9 cellular contexts compared by ENCODE assay signal in the genomic region with DNA sequence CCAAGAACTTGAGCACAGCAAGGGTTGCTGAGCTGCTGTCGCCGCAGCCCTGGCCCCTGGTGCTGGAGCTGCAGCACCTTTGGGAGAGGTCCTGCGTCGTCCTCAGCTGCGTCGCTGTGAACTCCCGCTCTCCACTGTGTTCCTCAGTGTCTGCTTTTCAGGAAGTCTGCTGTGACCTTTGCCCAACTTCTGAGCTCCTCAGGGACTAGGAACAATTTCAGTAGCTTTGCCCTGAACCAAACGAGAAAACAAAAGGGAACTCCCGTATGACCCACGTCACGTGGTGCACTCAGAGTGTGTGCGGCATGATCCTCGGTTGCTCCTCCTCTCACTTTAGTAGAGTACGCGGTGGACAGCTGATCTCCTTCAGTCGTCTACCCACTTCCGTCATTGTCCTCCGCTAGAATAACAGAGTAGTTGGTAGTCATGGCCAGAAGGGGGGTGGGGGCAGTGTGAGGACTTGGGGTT. TPM values are rescaled to one million over a fixed set of nuclear protein-coding genes. Genes with fewer than 3 reads are reported as not detected.
DNase-seq lines count a peak whose midpoint lies in the region; ATAC-seq, FAIRE-seq and TF ChIP-seq lines count a peak whose summit lies in the region.
"Had no signal": no experiment of that assay in that cellular context is flagged by ENCODE, and none has a peak within 500 bp of the region (broad histone marks: within the 10 kb centered on the region; RNA-seq: fewer than 3 reads in every experiment).

No MANE protein-coding gene starts in this region.

- intact Hi-C loops in left lung (cut with DNase I) (no loop called here), transverse colon (cut with DNase I; ENCODE audit: low total_unique reads) (no loop called here)

- H3K27me3 ChIP-seq in left lung: no peaks in the 10 kb centered on the region
- no peaks in the 10 kb centered on the region for H3K27me3 ChIP-seq in transverse colon
- H3K27me3 ChIP-seq: SJSA1 had no signal

- peaks cover 88% of the 10 kb centered on the region for H3K36me3 Mint-ChIP-seq in activated T-cell treated with anti-CD3 and anti-CD28 coated beads, Interleukin-2, amount 50 U/mL, for 24 hours (ENCODE audit: low read depth)

- no peak for DNase-seq in activated T-cell treated with anti-CD3 and anti-CD28 coated beads, Interleukin-2, amount 50 U/mL, for 24 hours
- no peak for DNase-seq in activated T-cell treated with anti-CD3 and anti-CD28 coated beads, Interleukin-2, amount 50 U/mL, for 1 hour
- peak in 33 of 61 donors; percentile 13 to 66 (median 41) for DNase-seq in caudate nucleus (lab: John Stamatoyannopoulos, UW)
- peak; percentile 83 to 92 for DNase-seq in left lung
- peak; percentile 74 for DNase-seq in transverse colon
- no peak for DNase-seq in D721Med (ENCODE audit: insufficient read length, low spot score)
- DNase-seq in stimulated activated CD4-positive, alpha-beta T cell treated with anti-CD3 and anti-CD28 coated beads, Interleukin-2, amount 100 ng/mL, for 48 hours: no peak

- H3K4me3 ChIP-seq in left lung (no peak overlapping the region), transverse colon (no peak overlapping the region)
- H3K4me3 ChIP-seq: SJSA1 had no signal

- ATAC-seq in left lung (peak; percentile 91), HG03442 (IDR thresholded peaks at IDR 0.05; ENCODE audit: unreplicated experiment) (no peak)

- H3K9me3 ChIP-seq in left lung (no peaks in the 10 kb centered on the region), transverse colon (no peaks in the 10 kb centered on the region)
- H3K9me3 ChIP-seq: SJSA1 had no signal

- H3K9me3 Mint-ChIP-seq in activated T-cell treated with anti-CD3 and anti-CD28 coated beads, Interleukin-2, amount 50 U/mL, for 24 hours: no peaks in the 10 kb centered on the region

- 65 to 75% methylated on average over 6 to 16 of the region's 18 CpGs for WGBS in transverse colon (ENCODE audit: low coverage in 1 of 2), 2 donors

- peaks cover 16% of the 10 kb centered on the region for H3K4me1 Mint-ChIP-seq in activated T-cell treated with anti-CD3 and anti-CD28 coated beads, Interleukin-2, amount 50 U/mL, for 24 hours (ENCODE audit: low read depth)

- peak; percentile 43 for TF ChIP-seq POLR2A in transverse colon (IDR thresholded peaks at IDR 0.05)

- no peak for TF ChIP-seq CTCF in left lung (IDR thresholded peaks at IDR 0.05)
- TF ChIP-seq CTCF in transverse colon (IDR thresholded peaks at IDR 0.05): no peak
- TF ChIP-seq CTCF in D721Med (IDR thresholded peaks at IDR 0.05; ENCODE audit: insufficient read depth, missing control alignments): no peak

- peak overlapping the region; percentile 74 for H3K27ac Mint-ChIP-seq in activated T-cell treated with anti-CD3 and anti-CD28 coated beads, Interleukin-2, amount 50 U/mL, for 24 hours

- in situ Hi-C loops in transverse colon (cut with MboI; ENCODE audit: low pct_ligation_motif_present in 1 of 4, low pct_unique_long_range_greater_than_20kb in 1 of 4, low sequenced_read_pairs in 3 of 4): no loop called here

- no peak for TF ChIP-seq EP300 in transverse colon (IDR thresholded peaks at IDR 0.05; ENCODE audit: low read depth)

- H3K4me3 Mint-ChIP-seq in activated T-cell treated with anti-CD3 and anti-CD28 coated beads, Interleukin-2, amount 50 U/mL, for 24 hours: no peak overlapping the region

- peaks cover 0 to 70% of the 10 kb centered on the region in 2 donors for H3K36me3 ChIP-seq in left lung
- H3K36me3 ChIP-seq in transverse colon: peaks cover 0 to 8% (median 4%) of the 10 kb centered on the region in 4 donors

- peaks cover 12 to 31% of the 10 kb centered on the region in 2 donors for H3K4me1 ChIP-seq in left lung
- H3K4me1 ChIP-seq in transverse colon: peaks cover 0 to 11% (median 3%) of the 10 kb centered on the region in 4 donors

- no peak for FAIRE-seq in D721Med (lab: Jason Lieb, UNC)

- no peaks in the 10 kb centered on the region for H3K27me3 Mint-ChIP-seq in activated T-cell treated with anti-CD3 and anti-CD28 coated beads, Interleukin-2, amount 50 U/mL, for 24 hours

- peak overlapping the region; percentile 32 for H3K27ac ChIP-seq in caudate nucleus (ENCODE audit: low read depth, low read length)
- H3K27ac ChIP-seq in left lung: peak overlapping the region; percentile 33 to 81
- peak overlapping the region; percentile 61 to 74 (median 73) for H3K27ac ChIP-seq in transverse colon
- H3K27ac ChIP-seq: SJSA1 had no signal

RNA-seq across cellular contexts. Expression of gene WDR45B, which starts 44.2 kb away (rescaled TPM):
- 10 to 100 TPM; 46.8 to 64.6 TPM for total RNA-seq in left lung
- total RNA-seq in transverse colon: 100 to 1,000 TPM in 1 of 4 donors, 10 to 100 TPM in 3; 68.1 to 108 (median 83.6) TPM

Comparison
In these comparisons a context has a peak if more than half of its experiments do, and no peak if none do; other contexts are left out.
1. DNase-seq: peak in caudate nucleus (33 of 61), left lung (2 of 2) and transverse colon (single experiment); none in activated T-cell treated with anti-CD3 and anti-CD28 coated beads, Interleukin-2, amount 50 U/mL, for 24 hours (single experiment), activated T-cell treated with anti-CD3 and anti-CD28 coated beads, Interleukin-2, amount 50 U/mL, for 1 hour (single experiment), D721Med (single experiment) and stimulated activated CD4-positive, alpha-beta T cell treated with anti-CD3 and anti-CD28 coated beads, Interleukin-2, amount 100 ng/mL, for 48 hours (0 of 2).
2. Peak in every context shown above with its lines, with median percentiles within 50 percentile points of each other: H3K27ac ChIP-seq.